11 cellular contexts compared by ENCODE assay signal in the genomic region with DNA sequence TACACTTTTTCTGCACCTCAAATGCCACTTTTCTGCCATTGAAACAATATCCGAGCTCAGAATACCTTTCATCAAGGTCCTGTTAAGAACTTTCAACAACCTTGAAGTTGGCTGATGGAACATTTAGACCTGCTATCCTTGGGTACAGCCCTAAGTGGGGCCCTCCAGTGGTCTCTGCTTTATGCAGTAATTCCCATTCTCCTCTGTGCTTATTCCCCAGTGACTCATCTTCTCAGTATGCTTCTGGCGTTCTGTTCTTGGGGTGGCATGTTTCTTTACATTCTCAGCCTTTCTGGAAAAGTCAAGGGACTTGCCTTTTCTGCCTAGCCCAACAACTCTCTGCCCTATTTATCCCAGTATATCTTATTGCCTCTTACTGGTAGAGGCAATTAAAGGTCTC. TPM values are rescaled to one million over a fixed set of nuclear protein-coding genes. Genes with fewer than 3 reads are reported as not detected.
A peak's percentile ranks its signal among the peaks of the same experiment; 100 is the strongest.
DNase-seq lines count a peak whose midpoint lies in the region; ATAC-seq and TF ChIP-seq lines count a peak whose summit lies in the region.
"Had no signal": no experiment of that assay in that cellular context is flagged by ENCODE, and none has a peak within 500 bp of the region (broad histone marks: within the 10 kb centered on the region; RNA-seq: fewer than 3 reads in every experiment).

No MANE protein-coding gene starts in this region.

- no peaks in the 10 kb centered on the region for H3K27me3 Mint-ChIP-seq in activated CD4-positive, alpha-beta T cell treated with anti-CD3 and anti-CD28 coated beads for 36 hours

- peak overlapping the region; percentile 44 for H3K4me2 ChIP-seq in OCI-LY7 (ENCODE audit: low read length)

- no peak overlapping the region for H3K4me3 Mint-ChIP-seq in activated CD4-positive, alpha-beta T cell treated with anti-CD3 and anti-CD28 coated beads for 36 hours

- peak overlapping the region; percentile 4 for H3K27ac ChIP-seq in OCI-LY7 (ENCODE audit: low read depth, low read length, poor library complexity, severe bottlenecking)

- peak overlapping the region; percentile 58 for H3K27ac Mint-ChIP-seq in activated CD4-positive, alpha-beta T cell treated with anti-CD3 and anti-CD28 coated beads for 36 hours

- DNase-seq in activated CD4-positive, alpha-beta T cell treated with anti-CD3 and anti-CD28 coated beads for 36 hours, result no peak
- no peak for DNase-seq in activated CD4-positive, alpha-beta T cell treated with anti-CD3 and anti-CD28 coated beads for 4 hours
- DNase-seq in OCI-LY7 (ENCODE audit: low spot score) (no peak), dermis blood vessel endothelial cell (peak; percentile 50), retinal pigment epithelial cell (ENCODE audit: low read depth) (no peak), NCI-H2196 (lab: John Stamatoyannopoulos, UW; ENCODE audit: unreplicated experiment) (no peak)
- DNase-seq: NCI-H524 treated with DMSO at 0.1 percent for 48 hours, occipital lobe had no signal

- no peak overlapping the region for H2AFZ ChIP-seq in OCI-LY7 (ENCODE audit: low read length)

- H3K36me3 Mint-ChIP-seq in activated CD4-positive, alpha-beta T cell treated with anti-CD3 and anti-CD28 coated beads for 36 hours (ENCODE audit: low read depth), result peaks cover 52% of the 10 kb centered on the region

- peaks cover 79% of the 10 kb centered on the region for H3K4me1 Mint-ChIP-seq in activated CD4-positive, alpha-beta T cell treated with anti-CD3 and anti-CD28 coated beads for 36 hours

- POLR2A ChIA-PET in activated CD4-positive, alpha-beta T cell treated with anti-CD3 and anti-CD28 coated beads for 36 hours (lab: Charles Lee), result no interaction called here
- POLR2A ChIA-PET in OCI-LY7 (lab: Charles Lee), result interaction anchor here (0.6 to 0.7 kb wide), 2 partner anchors 46 to 1225 kb away, joined by 3 to 4 read pairs; no protein-coding TSS in a partner anchor

- ATAC-seq in activated CD4-positive, alpha-beta T cell treated with anti-CD3 and anti-CD28 coated beads for 36 hours, result no peak
- ATAC-seq in GM21576 (IDR thresholded peaks at IDR 0.05; ENCODE audit: unreplicated experiment) (no peak), HG02970 (IDR thresholded peaks at IDR 0.05; ENCODE audit: low FRiP score, unreplicated experiment) (no peak)

- CTCF ChIA-PET in activated CD4-positive, alpha-beta T cell treated with anti-CD3 and anti-CD28 coated beads for 36 hours (lab: Charles Lee), result interaction anchor here (1.5 kb wide), 1 partner anchor 15 kb away, joined by 7 read pairs; no protein-coding TSS in a partner anchor
- CTCF ChIA-PET in OCI-LY7 (lab: Charles Lee; ENCODE audit: unreplicated experiment), result no interaction called here

- peak; percentile 62 for TF ChIP-seq CTCF in OCI-LY7 (conservative IDR thresholded peaks at IDR 0.05; ENCODE audit: low read length)
- TF ChIP-seq CTCF in retinal pigment epithelial cell (conservative IDR thresholded peaks at IDR 0.05; ENCODE audit: low read depth, low read length), result peak; percentile 46

- H3K36me3 ChIP-seq in OCI-LY7 (ENCODE audit: insufficient read depth, low read length), result peaks cover 92% of the 10 kb centered on the region

- intact Hi-C loops in activated CD4-positive, alpha-beta T cell treated with anti-CD3 and anti-CD28 coated beads for 36 hours (cut with DNase I, micrococcal nuclease), result no loop called here
- intact Hi-C loops in OCI-LY7 (cut with micrococcal nuclease; ENCODE audit: unreplicated experiment), result no loop called here

- H3K4me1 ChIP-seq in OCI-LY7 (ENCODE audit: insufficient read depth, low read length, poor library complexity, severe bottlenecking), result peaks cover 83% of the 10 kb centered on the region

- H3K79me2 ChIP-seq in OCI-LY7 (ENCODE audit: insufficient read depth, low read depth, low read length), result peaks cover 100% of the 10 kb centered on the region

- H3K9me3 Mint-ChIP-seq in activated CD4-positive, alpha-beta T cell treated with anti-CD3 and anti-CD28 coated beads for 36 hours (ENCODE audit: low read depth), result no peaks in the 10 kb centered on the region

- no peak overlapping the region for H3K4me3 ChIP-seq in OCI-LY7 (ENCODE audit: low read depth, low read length, poor library complexity, severe bottlenecking)
- H3K4me3 ChIP-seq in retinal pigment epithelial cell (ENCODE audit: low read length), result no peak overlapping the region

- no peaks in the 10 kb centered on the region for H3K9me2 ChIP-seq in OCI-LY7 (ENCODE audit: insufficient read depth, low read length)

- peaks cover 82% of the 10 kb centered on the region for H4K20me1 ChIP-seq in OCI-LY7 (ENCODE audit: insufficient read depth, low read length)

- BruUV-seq in OCI-LY7 (replicated peaks; lab: Mats Ljungman, UMichigan), result no TSS peak

- no peaks in the 10 kb centered on the region for H3K9me3 ChIP-seq in OCI-LY7 (ENCODE audit: low read length)

RNA-seq across cellular contexts. Expression of a gene that starts 7.1 kb away (rescaled TPM):
- 100 to 1,000 TPM; 367 to 440 TPM for total RNA-seq in activated CD4-positive, alpha-beta T cell treated with anti-CD3 and anti-CD28 coated beads for 36 hours
- 32.1 and 52.7 TPM in 2 replicates for total RNA-seq in OCI-LY7 (2014; rRNA removed; shearing (Covaris generic))
- 389 and 454 TPM in 2 replicates for total RNA-seq in OCI-LY7 (2022)
- total RNA-seq in dermis blood vessel endothelial cell, result 6.0 and 12.9 TPM in 2 replicates

RNA-seq across cellular contexts. Expression of a gene that starts 52.3 kb away (rescaled TPM):
- 1 to 10 TPM; 1.5 to 2.9 TPM for total RNA-seq in activated CD4-positive, alpha-beta T cell treated with anti-CD3 and anti-CD28 coated beads for 36 hours
- 4.3 and 5.4 TPM in 2 replicates for total RNA-seq in OCI-LY7 (2014; rRNA removed; shearing (Covaris generic))
- total RNA-seq in OCI-LY7 (2022) (3.3 and 3.8 TPM in 2 replicates), dermis blood vessel endothelial cell (not detected in 2 replicates)
- total RNA-seq: H1 had no signal
